8 cellular contexts compared by ENCODE assay signal in genomic region chr4:182938213-182938645, GRCh38. TPM values are rescaled to one million over a fixed set of nuclear protein-coding genes. Genes with fewer than 3 reads are reported as not detected.
DNase-seq lines count a peak whose midpoint lies in the region; ATAC-seq and TF ChIP-seq lines count a peak whose summit lies in the region.

No MANE protein-coding gene starts in this region.

- no peak overlapping the region for H3K27ac ChIP-seq in heart left ventricle

- TF ChIP-seq CTCF in heart left ventricle (IDR thresholded peaks at IDR 0.05) (peak; percentile 79 to 96 (median 92)), retinal pigment epithelial cell (conservative IDR thresholded peaks at IDR 0.05; ENCODE audit: low read depth, low read length) (peak; percentile 94)

- ATAC-seq in GM21786 (IDR thresholded peaks at IDR 0.05; ENCODE audit: unreplicated experiment) (peak; percentile 97), heart left ventricle (peak; percentile 86 to 99 (median 98))

- DNase-seq in GM03348 (ENCODE audit: low spot score): peak; percentile 92
- peak; percentile 76 for DNase-seq in KBM-7
- DNase-seq in SKM-1 (lab: John Stamatoyannopoulos, UW; ENCODE audit: unreplicated experiment): peak; percentile 79
- DNase-seq in activated naive CD4-positive, alpha-beta T cell treated with anti-CD3 and anti-CD28 coated beads, Interleukin-2, amount 50 U/mL, for 16 hours: peak; percentile 68
- peak; percentile 63 to 85 (median 71) for DNase-seq in heart left ventricle
- DNase-seq in retinal pigment epithelial cell (ENCODE audit: low read depth): no peak
- no peak for DNase-seq in GF-D8 (lab: John Stamatoyannopoulos, UW)

- H3K27me3 ChIP-seq in heart left ventricle: no peaks in the 10 kb centered on the region

- 12 to 16% (median 15%) methylated on average over 14 of the region's 14 CpGs for WGBS in heart left ventricle, 4 donors

- no peak for TF ChIP-seq POLR2A in heart left ventricle (IDR thresholded peaks at IDR 0.05)

- H3K4me3 ChIP-seq in heart left ventricle (no peak overlapping the region), retinal pigment epithelial cell (ENCODE audit: low read length) (no peak overlapping the region)

- no peaks in the 10 kb centered on the region for H3K4me1 ChIP-seq in heart left ventricle

- in situ Hi-C loops in KBM-7 (cut with MboI; ENCODE audit: low pct_unique_long_range_greater_than_20kb, low sequenced_read_pairs): loop anchor here (25.0 kb wide), 1 partner anchor 324 kb away; no protein-coding TSS in a partner anchor

- no peaks in the 10 kb centered on the region for H3K36me3 ChIP-seq in heart left ventricle

- no peaks in the 10 kb centered on the region for H3K9me3 ChIP-seq in heart left ventricle

- intact Hi-C loops in heart left ventricle (cut with DNase I): loop anchor here in 9 of 10 donors (1.0 to 10.0 kb wide), 10 partner anchors 129 to 469 kb away; no protein-coding TSS in a partner anchor

RNA-seq across cellular contexts. Expression of gene DCTD, which starts 21.0 kb away (rescaled TPM):
- total RNA-seq in heart left ventricle: 10 to 100 TPM; 28.9 to 55.7 (median 41.2) TPM
- polyA plus RNA-seq in heart left ventricle: 10 to 100 TPM; 16.1 to 44.7 TPM

Comparison
In these comparisons a context has a peak if more than half of its experiments do, and no peak if none do; other contexts are left out.
1. DNase-seq: peak in GM03348 (single experiment), KBM-7 (single experiment), SKM-1 (single experiment), activated naive CD4-positive, alpha-beta T cell treated with anti-CD3 and anti-CD28 coated beads, Interleukin-2, amount 50 U/mL, for 16 hours (single experiment) and heart left ventricle (5 of 5); none in retinal pigment epithelial cell (single experiment) and GF-D8 (single experiment).